Comparison of ENCODE assay signal across 26 cellular contexts in genomic region chr17:28975634-28976033, GRCh38. TPM values are rescaled to one million over a fixed set of nuclear protein-coding genes. Genes with fewer than 3 reads are reported as not detected.
A peak's percentile ranks its signal among the peaks of the same experiment; 100 is the strongest.
DNase-seq lines count a peak whose midpoint lies in the region; ATAC-seq lines count a peak whose summit lies in the region.
"Had no signal": no experiment of that assay in that cellular context is flagged by ENCODE, and none has a peak within 500 bp of the region (broad histone marks: within the 10 kb centered on the region; RNA-seq: fewer than 3 reads in every experiment).

No MANE protein-coding gene starts in this region.

- ATAC-seq in right cardiac atrium (no peak), left lobe of liver (peak; percentile 40), HG02759 (IDR thresholded peaks at IDR 0.05; ENCODE audit: unreplicated experiment) (no peak)

- H3K14ac ChIP-seq in trophoblast cell (ENCODE audit: low read length): no peak overlapping the region

- H4K8ac ChIP-seq in trophoblast cell (ENCODE audit: low read depth, low read length): no peak overlapping the region

- no peak overlapping the region for H2AFZ ChIP-seq in trophoblast cell (ENCODE audit: insufficient read depth, low read length, poor library complexity)
- H2AFZ ChIP-seq: GM23248 had no signal

- no peak overlapping the region for H4K91ac ChIP-seq in trophoblast cell (ENCODE audit: low read depth, low read length)

- H3K4ac ChIP-seq in trophoblast cell (ENCODE audit: low read depth, low read length): no peak overlapping the region

- peaks cover 10% of the 10 kb centered on the region for H3K4me1 ChIP-seq in right cardiac atrium (ENCODE audit: control insufficient read depth, insufficient read depth, low read length)
- H3K4me1 ChIP-seq in trophoblast cell (ENCODE audit: control insufficient read depth in 1 of 2, insufficient read depth in 2 of 2, low read length in 2 of 2): peaks cover 0 to 5% of the 10 kb centered on the region in 2 experiments
- H3K4me1 ChIP-seq: HAP-1 had no signal

- H4K12ac ChIP-seq in trophoblast cell (ENCODE audit: low read depth, low read length): no peak overlapping the region

- H3K36me3 ChIP-seq in MG63 (no peaks in the 10 kb centered on the region), trophoblast cell (ENCODE audit: control insufficient read depth in 1 of 2, insufficient read depth in 2 of 2, low read length in 2 of 2) (no peaks in the 10 kb centered on the region)
- H3K36me3 ChIP-seq: HAP-1 had no signal

- H2BK120ac ChIP-seq in trophoblast cell (ENCODE audit: insufficient read depth, low read length, poor library complexity): no peak overlapping the region

- no peak overlapping the region for H3K18ac ChIP-seq in trophoblast cell (ENCODE audit: low read length)

- H3K4me3 ChIP-seq in right cardiac atrium (ENCODE audit: low read length) (no peak overlapping the region), MG63 (no peak overlapping the region), trophoblast cell (ENCODE audit: low read depth, low read length) (no peak overlapping the region)
- H3K4me3 ChIP-seq: GM23248, HAP-1 had no signal

- no peak overlapping the region for H3K9ac ChIP-seq in trophoblast cell (ENCODE audit: low read length)
- H3K9ac ChIP-seq: GM23248, KMS-11 had no signal

- H2BK5ac ChIP-seq in trophoblast cell (ENCODE audit: low read depth, low read length, poor library complexity): no peak overlapping the region

- peak in 2 of 3 donors; percentile 38 to 56 for DNase-seq in right cardiac atrium
- no peak for DNase-seq in cardiac septum (ENCODE audit: low spot score)
- peak; percentile 39 for DNase-seq in NCI-H69 (lab: John Stamatoyannopoulos, UW)
- no peak for DNase-seq in left lobe of liver (ENCODE audit: low spot score)
- no peak for DNase-seq in MG63
- DNase-seq in trophoblast cell: no peak
- DNase-seq: CD8-positive, alpha-beta memory T cell; DMS153; DND-41; GM23248; NCI-H1048; NCI-H1417; NCI-H187; NCI-H2081 treated with DMSO at 0.1 percent for 48 hours; NCI-H2171; NCI-H345; NCI-H524; NCI-H774; RPMI8226; SHP77; T-helper 1 cell had no signal

- no peak overlapping the region for H2BK12ac ChIP-seq in trophoblast cell (ENCODE audit: low read length)

- H3K79me2 ChIP-seq in trophoblast cell (ENCODE audit: control insufficient read depth, insufficient read depth, low read length, poor library complexity): no peaks in the 10 kb centered on the region

- no peak overlapping the region for H3K4me2 ChIP-seq in trophoblast cell (ENCODE audit: low read length)
- H3K4me2 ChIP-seq: KMS-11 had no signal

- H3K23ac ChIP-seq in trophoblast cell (ENCODE audit: low read length): no peak overlapping the region

- H3K27ac ChIP-seq in right cardiac atrium (ENCODE audit: low read length) (no peak overlapping the region), trophoblast cell (ENCODE audit: low read depth, low read length) (no peak overlapping the region)
- H3K27ac ChIP-seq: GM23248, HL-60, KMS-11 had no signal

- H3K79me1 ChIP-seq in trophoblast cell (ENCODE audit: low read length): no peaks in the 10 kb centered on the region

- intact Hi-C loops in right cardiac atrium (cut with DNase I): no loop called here
- intact Hi-C loops in cardiac septum (cut with DNase I): no loop called here

- H3K9me3 ChIP-seq in right cardiac atrium (ENCODE audit: control insufficient read depth, low read length): no peaks in the 10 kb centered on the region
- no peaks in the 10 kb centered on the region for H3K9me3 ChIP-seq in MG63
- peaks cover 1% of the 10 kb centered on the region for H3K9me3 ChIP-seq in trophoblast cell (ENCODE audit: insufficient read depth, low read depth, low read length)
- H3K9me3 ChIP-seq: HAP-1 had no signal

- H3K27me3 ChIP-seq in right cardiac atrium (ENCODE audit: control insufficient read depth, insufficient read depth) (no peaks in the 10 kb centered on the region), MG63 (no peaks in the 10 kb centered on the region), trophoblast cell (ENCODE audit: insufficient read depth, low read length) (no peaks in the 10 kb centered on the region)

- H2AK5ac ChIP-seq in trophoblast cell (ENCODE audit: low read length): no peak overlapping the region

- WGBS in right cardiac atrium: 77% methylated on average over 5 of the region's 5 CpGs
- no CpG with 5 or more reads among the region's 5 CpGs for WGBS in trophoblast cell (ENCODE audit: extremely low coverage, insufficient coverage, insufficient read length)

RNA-seq across cellular contexts. Expression of gene PHF12, which starts 24.3 kb away (rescaled TPM):
- total RNA-seq in right cardiac atrium (10 to 100 TPM; 20.8 to 25.4 (median 24.2) TPM), cardiac septum (20.4 TPM), left lobe of liver (15.2 TPM)
- polyA plus RNA-seq in right cardiac atrium: 10.8 TPM
- 4.8 and 8.4 TPM in 2 replicates for total RNA-seq in MG63 (2014; rRNA removed; shearing (Covaris generic); ENCODE audit: low replicate concordance)
- 18.5 and 19.8 TPM in 2 replicates for polyA plus RNA-seq in trophoblast cell (2013)

RNA-seq across cellular contexts. Expression of gene SEZ6, which starts 30.2 kb away (rescaled TPM):
- total RNA-seq in right cardiac atrium (not detected), cardiac septum (not detected), left lobe of liver (not detected)
- not detected for polyA plus RNA-seq in right cardiac atrium
- total RNA-seq in MG63 (2014; rRNA removed; shearing (Covaris generic); ENCODE audit: low replicate concordance): not detected in 2 replicates
- polyA plus RNA-seq in trophoblast cell (2013): 0.11 and 0.18 TPM in 2 replicates
- total RNA-seq: CD8-positive, alpha-beta memory T cell; GM23248; SK-MEL-5 had no signal
- polyA plus RNA-seq: GM23248 had no signal

Comparison
In these comparisons a context has a peak if more than half of its experiments do, and no peak if none do; other contexts are left out.
1. DNase-seq: peak in right cardiac atrium (2 of 3) and NCI-H69 (single experiment); none in cardiac septum (single experiment), left lobe of liver (single experiment), MG63 (single experiment) and trophoblast cell (0 of 2).